Comparison of ENCODE assay signal across 8 cellular contexts in the genomic region with DNA sequence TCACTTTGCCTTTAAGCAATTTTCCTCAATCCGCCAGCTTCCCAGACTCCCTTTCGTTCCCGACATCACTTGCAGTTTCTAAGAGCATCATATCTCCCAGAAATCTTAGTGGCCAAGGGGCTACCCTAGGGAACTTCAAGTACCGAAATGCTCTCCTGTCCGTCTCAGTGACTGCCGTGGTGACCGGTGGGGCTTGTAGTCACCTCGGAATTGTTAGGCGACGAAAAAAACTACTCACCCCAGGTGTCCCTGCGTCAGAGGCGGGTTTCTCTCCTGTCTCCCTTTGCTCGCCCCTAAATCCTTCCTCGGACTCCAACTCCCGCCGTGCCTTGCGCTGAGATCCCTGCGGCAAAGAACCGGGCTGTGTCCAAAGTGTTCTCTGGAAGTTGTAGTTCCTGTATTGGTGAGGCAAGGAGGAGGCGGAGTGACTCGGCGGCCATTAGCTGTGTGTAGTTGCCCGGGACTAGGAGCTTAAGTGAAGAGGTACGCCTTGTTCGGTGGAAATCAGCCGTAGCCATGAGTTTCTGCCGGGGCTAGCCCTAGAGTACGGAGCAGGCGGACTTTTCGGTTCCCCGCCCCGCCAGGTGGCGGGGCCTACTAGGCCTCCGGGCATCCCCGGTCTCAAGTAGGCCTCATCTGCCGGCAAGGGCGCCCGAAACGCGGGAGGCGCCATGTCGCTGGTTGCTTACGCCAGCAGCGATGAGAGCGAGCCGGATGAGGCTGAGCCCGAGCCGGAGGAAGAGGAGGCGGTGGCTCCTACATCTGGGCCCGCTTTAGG. TPM values are rescaled to one million over a fixed set of nuclear protein-coding genes. Genes with fewer than 3 reads are reported as not detected.
A peak's percentile ranks its signal among the peaks of the same experiment; 100 is the strongest.
DNase-seq lines count a peak whose midpoint lies in the region; ATAC-seq and TF ChIP-seq lines count a peak whose summit lies in the region.

A gene with protein sequence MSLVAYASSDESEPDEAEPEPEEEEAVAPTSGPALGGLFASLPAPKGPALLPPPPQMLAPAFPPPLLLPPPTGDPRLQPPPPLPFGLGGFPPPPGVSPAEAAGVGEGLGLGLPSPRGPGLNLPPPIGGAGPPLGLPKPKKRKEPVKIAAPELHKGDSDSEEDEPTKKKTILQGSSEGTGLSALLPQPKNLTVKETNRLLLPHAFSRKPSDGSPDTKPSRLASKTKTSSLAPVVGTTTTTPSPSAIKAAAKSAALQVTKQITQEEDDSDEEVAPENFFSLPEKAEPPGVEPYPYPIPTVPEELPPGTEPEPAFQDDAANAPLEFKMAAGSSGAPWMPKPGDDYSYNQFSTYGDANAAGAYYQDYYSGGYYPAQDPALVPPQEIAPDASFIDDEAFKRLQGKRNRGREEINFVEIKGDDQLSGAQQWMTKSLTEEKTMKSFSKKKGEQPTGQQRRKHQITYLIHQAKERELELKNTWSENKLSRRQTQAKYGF (plus strand): TSS at position 435 of the 778 bp plus-strand sequence. CDS start 237 bp downstream, at position 672.

- peaks cover 25% of the 10 kb centered on the region for H3K36me3 Mint-ChIP-seq in activated T-cell treated with anti-CD3 and anti-CD28 coated beads, Interleukin-2, amount 50 U/mL, for 4 hours (ENCODE audit: insufficient read depth)

- H3K4me3 Mint-ChIP-seq in activated T-cell treated with anti-CD3 and anti-CD28 coated beads, Interleukin-2, amount 50 U/mL, for 4 hours = no peak within 1 kb of the TSS

- no peak for TF ChIP-seq POLR2A in esophagus muscularis mucosa (IDR thresholded peaks at IDR 0.05; ENCODE audit: low read depth)

- H3K4me3 ChIP-seq in esophagus muscularis mucosa (peak within 1 kb of the TSS; percentile 93 to 99 (median 96)), muscle layer of duodenum (ENCODE audit: low read depth in 1 of 2, low read length in 2 of 2) (peak within 1 kb of the TSS; percentile 82 to 90)

- TF ChIP-seq CTCF in esophagus muscularis mucosa (IDR thresholded peaks at IDR 0.05) = peak in 1 of 3 experiments; percentile 9

- peaks cover 0 to 22% (median 12%) of the 10 kb centered on the region in 4 donors for H3K36me3 ChIP-seq in esophagus muscularis mucosa
- peaks cover 6 to 11% of the 10 kb centered on the region in 2 donors for H3K36me3 ChIP-seq in muscle layer of duodenum (ENCODE audit: control insufficient read depth in 1 of 2, insufficient read depth in 2 of 2, low read length in 2 of 2)

- H3K4me1 Mint-ChIP-seq in activated T-cell treated with anti-CD3 and anti-CD28 coated beads, Interleukin-2, amount 50 U/mL, for 4 hours (ENCODE audit: low read depth) = peaks cover 36% of the 10 kb centered on the region

- DNase-seq in DMS53 (lab: John Stamatoyannopoulos, UW) (peak; percentile 100), KBM-7 (peak; percentile 100), esophagus muscularis mucosa (ENCODE audit: extremely low spot score) (peak; percentile 99)
- DNase-seq in activated T-cell treated with anti-CD3 and anti-CD28 coated beads, Interleukin-2, amount 50 U/mL, for 4 hours = peak; percentile 93
- peak; percentile 96 to 98 for DNase-seq in stimulated activated CD8-positive, alpha-beta memory T cell treated with anti-CD3 and anti-CD28 coated beads, Interleukin-7, amount 100 ng/mL, for 4 hours (ENCODE audit: low read depth in 2 of 2)

- intact Hi-C loops in esophagus muscularis mucosa (cut with DNase I) = loop anchor here (1.0 kb wide), 1 partner anchor 39 kb away; the partner anchor contains the start of genes ISG20L2 and METTL25B

- in situ Hi-C loops in KBM-7 (cut with MboI; ENCODE audit: low pct_unique_long_range_greater_than_20kb, low sequenced_read_pairs) = no loop called here

- no peaks in the 10 kb centered on the region for H3K27me3 Mint-ChIP-seq in activated T-cell treated with anti-CD3 and anti-CD28 coated beads, Interleukin-2, amount 50 U/mL, for 4 hours (ENCODE audit: low read depth)

- H3K27ac ChIP-seq in esophagus muscularis mucosa (replicated peaks in 1 of 4) = peak within 1 kb of the TSS; percentile 95 to 97 (median 96)
- peak within 1 kb of the TSS; percentile 98 for H3K27ac ChIP-seq in muscle layer of duodenum (ENCODE audit: low read length)

- H3K9me3 ChIP-seq in esophagus muscularis mucosa (no peaks in the 10 kb centered on the region), muscle layer of duodenum (ENCODE audit: control insufficient read depth in 1 of 2, low read length in 2 of 2) (no peaks in the 10 kb centered on the region)

- H3K27me3 ChIP-seq in esophagus muscularis mucosa = no peaks in the 10 kb centered on the region
- no peaks in the 10 kb centered on the region for H3K27me3 ChIP-seq in muscle layer of duodenum (ENCODE audit: low read depth, low read length)

- TF ChIP-seq EP300 in esophagus muscularis mucosa (IDR thresholded peaks at IDR 0.05) = no peak

- no peaks in the 10 kb centered on the region for H3K9me3 Mint-ChIP-seq in activated T-cell treated with anti-CD3 and anti-CD28 coated beads, Interleukin-2, amount 50 U/mL, for 4 hours

- H3K4me1 ChIP-seq in esophagus muscularis mucosa = peaks cover 40 to 57% (median 53%) of the 10 kb centered on the region in 4 donors
- H3K4me1 ChIP-seq in muscle layer of duodenum (ENCODE audit: control insufficient read depth in 1 of 2, insufficient read depth in 2 of 2, low read length in 2 of 2) = peaks cover 8 to 43% of the 10 kb centered on the region in 2 donors

- WGBS in esophagus muscularis mucosa = 1% methylated on average over 31 of the region's 50 CpGs

- ATAC-seq in GM21717 (IDR thresholded peaks at IDR 0.05; ENCODE audit: unreplicated experiment) = peak; percentile 87
- ATAC-seq in activated T-cell treated with anti-CD3 and anti-CD28 coated beads, Interleukin-2, amount 50 U/mL, for 4 hours = peak; percentile 95 to 97

TF ChIP-seq in PFSK-1, 5 proteins besides CTCF, POLR2A, EP300 and RAD21:
- TF ChIP-seq TAF1 (IDR thresholded peaks at IDR 0.05; ENCODE audit: borderline replicate concordance, insufficient read depth, low read length) = peak; percentile 69; the same call in 1 of the 2 replicates
- no peak for TF ChIP-seq POLR2AphosphoS5 (IDR thresholded peaks at IDR 0.05; ENCODE audit: low read depth, low read length)
- peak; percentile 50; the same call in 1 of the 2 replicates for TF ChIP-seq SIN3A (IDR thresholded peaks at IDR 0.05; ENCODE audit: borderline replicate concordance, insufficient read depth, low read length)
- TF ChIP-seq, protein P1, sequence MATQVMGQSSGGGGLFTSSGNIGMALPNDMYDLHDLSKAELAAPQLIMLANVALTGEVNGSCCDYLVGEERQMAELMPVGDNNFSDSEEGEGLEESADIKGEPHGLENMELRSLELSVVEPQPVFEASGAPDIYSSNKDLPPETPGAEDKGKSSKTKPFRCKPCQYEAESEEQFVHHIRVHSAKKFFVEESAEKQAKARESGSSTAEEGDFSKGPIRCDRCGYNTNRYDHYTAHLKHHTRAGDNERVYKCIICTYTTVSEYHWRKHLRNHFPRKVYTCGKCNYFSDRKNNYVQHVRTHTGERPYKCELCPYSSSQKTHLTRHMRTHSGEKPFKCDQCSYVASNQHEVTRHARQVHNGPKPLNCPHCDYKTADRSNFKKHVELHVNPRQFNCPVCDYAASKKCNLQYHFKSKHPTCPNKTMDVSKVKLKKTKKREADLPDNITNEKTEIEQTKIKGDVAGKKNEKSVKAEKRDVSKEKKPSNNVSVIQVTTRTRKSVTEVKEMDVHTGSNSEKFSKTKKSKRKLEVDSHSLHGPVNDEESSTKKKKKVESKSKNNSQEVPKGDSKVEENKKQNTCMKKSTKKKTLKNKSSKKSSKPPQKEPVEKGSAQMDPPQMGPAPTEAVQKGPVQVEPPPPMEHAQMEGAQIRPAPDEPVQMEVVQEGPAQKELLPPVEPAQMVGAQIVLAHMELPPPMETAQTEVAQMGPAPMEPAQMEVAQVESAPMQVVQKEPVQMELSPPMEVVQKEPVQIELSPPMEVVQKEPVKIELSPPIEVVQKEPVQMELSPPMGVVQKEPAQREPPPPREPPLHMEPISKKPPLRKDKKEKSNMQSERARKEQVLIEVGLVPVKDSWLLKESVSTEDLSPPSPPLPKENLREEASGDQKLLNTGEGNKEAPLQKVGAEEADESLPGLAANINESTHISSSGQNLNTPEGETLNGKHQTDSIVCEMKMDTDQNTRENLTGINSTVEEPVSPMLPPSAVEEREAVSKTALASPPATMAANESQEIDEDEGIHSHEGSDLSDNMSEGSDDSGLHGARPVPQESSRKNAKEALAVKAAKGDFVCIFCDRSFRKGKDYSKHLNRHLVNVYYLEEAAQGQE (IDR thresholded peaks at IDR 0.05; ENCODE audit: insufficient read depth in 1 of 2, low read depth in 2 of 2, low read length in 2 of 2) = no peak

RNA-seq across cellular contexts. Expression of the gene that starts here (rescaled TPM):
- polyA plus RNA-seq in PFSK-1 (2012; ENCODE audit: insufficient read length, low read depth) = 57.3 TPM
- 100 to 1,000 TPM; 108 to 111 (median 111) TPM for total RNA-seq in activated T-cell treated with anti-CD3 and anti-CD28 coated beads, Interleukin-2, amount 50 U/mL, for 4 hours
- total RNA-seq in esophagus muscularis mucosa = 10 to 100 TPM; 21.2 to 43.6 (median 38.7) TPM

Comparison
In these comparisons a context has a peak if more than half of its experiments do, and no peak if none do; other contexts are left out.
1. Peak in every context shown above with its lines: DNase-seq, ATAC-seq, H3K4me3 ChIP-seq and H3K27ac ChIP-seq.